In genomic region chr20:41631826-41632225, GRCh38 we compare ENCODE assay signal across 15 cellular contexts. TPM values are rescaled to one million over a fixed set of nuclear protein-coding genes. Genes with fewer than 3 reads are reported as not detected.
DNase-seq lines count a peak whose midpoint lies in the region; ATAC-seq and TF ChIP-seq lines count a peak whose summit lies in the region.
"Had no signal": no experiment of that assay in that cellular context is flagged by ENCODE, and none has a peak within 500 bp of the region (broad histone marks: within the 10 kb centered on the region; RNA-seq: fewer than 3 reads in every experiment).

No MANE protein-coding gene starts in this region.

- TF ChIP-seq CTCF in foreskin fibroblast (IDR thresholded peaks at IDR 0.05; ENCODE audit: low read depth, low read length), result no peak

- intact Hi-C loops in sciatic nerve (cut with DNase I), result no loop called here

- H3K4me3 ChIP-seq in foreskin fibroblast (ENCODE audit: low read depth in 1 of 2, low read length in 2 of 2), result no peak overlapping the region
- H3K4me3 ChIP-seq: suprapubic skin had no signal

- ATAC-seq in sciatic nerve, result peak; percentile 93
- no peak for ATAC-seq in GM21515 (IDR thresholded peaks at IDR 0.05; ENCODE audit: unreplicated experiment)
- ATAC-seq: CD8-positive, alpha-beta T cell had no signal

- peak; percentile 40 for DNase-seq in ELR (ENCODE audit: low read depth)
- DNase-seq in RKO (ENCODE audit: low spot score), result peak; percentile 52
- peak; percentile 53 to 76 for DNase-seq in foreskin fibroblast
- no peak for DNase-seq in sciatic nerve (ENCODE audit: low spot score)
- no peak for DNase-seq in nucleus accumbens (lab: John Stamatoyannopoulos, UW)
- no peak for DNase-seq in stimulated activated CD4-positive, alpha-beta T cell treated with anti-CD3 and anti-CD28 coated beads, Interleukin-2, amount 100 ng/mL, for 48 hours
- DNase-seq in activated naive CD4-positive, alpha-beta T cell treated with Interleukin-2 at 50 U/mL for 16 hours, result no peak
- DNase-seq: activated naive CD8-positive, alpha-beta T cell treated with anti-CD3 and anti-CD28 coated beads, Interleukin-2, amount 10 ng/mL, durations not matched to agents 7 days and 5 days; CD8-positive, alpha-beta T cell; foreskin melanocyte; islet precursor cell; naive B cell; WERI-Rb-1 had no signal

RNA-seq across cellular contexts. Expression of gene CHD6, which starts 13.6 kb away (rescaled TPM):
- 84.3 TPM for total RNA-seq in sciatic nerve

Comparison
In these comparisons a context has a peak if more than half of its experiments do, and no peak if none do; other contexts are left out.
1. DNase-seq: peak in ELR (single experiment), RKO (single experiment) and foreskin fibroblast (2 of 2); none in sciatic nerve (single experiment), nucleus accumbens (0 of 56), stimulated activated CD4-positive, alpha-beta T cell treated with anti-CD3 and anti-CD28 coated beads, Interleukin-2, amount 100 ng/mL, for 48 hours (0 of 2) and activated naive CD4-positive, alpha-beta T cell treated with Interleukin-2 at 50 U/mL for 16 hours (single experiment).